ENCODE assay signal across 10 cellular contexts in genomic region chr2:240590681-240591111, GRCh38.
"Had no signal": no experiment of that assay in that cellular context is flagged by ENCODE, and none has a peak within 500 bp of the region (broad histone marks: within the 10 kb centered on the region; RNA-seq: fewer than 3 reads in every experiment).

No MANE protein-coding gene starts in this region.

- H3K4me3 ChIP-seq: colonic mucosa, esophagus squamous epithelium had no signal

- H3K27me3 Mint-ChIP-seq: activated naive CD8-positive, alpha-beta T cell treated with anti-CD3 and anti-CD28 coated beads for 36 hours; type B pancreatic cell had no signal

- H3K9me3 Mint-ChIP-seq: activated naive CD8-positive, alpha-beta T cell treated with anti-CD3 and anti-CD28 coated beads for 36 hours; type B pancreatic cell had no signal

- DNase-seq: activated CD4-positive, alpha-beta T cell treated with anti-CD3 and anti-CD28 coated beads for 4 hours; activated CD8-positive, alpha-beta T cell treated with anti-CD3 and anti-CD28 coated beads, Interleukin-2, amount 10 ng/mL, durations not matched to agents 7 days and 5 days; activated naive CD8-positive, alpha-beta T cell treated with anti-CD3 and anti-CD28 coated beads for 36 hours; colonic mucosa; esophagus squamous epithelium; mesendoderm; stimulated activated CD4-positive, alpha-beta T cell treated with anti-CD3 and anti-CD28 coated beads, Interleukin-2, amount 100 ng/mL, for 24 hours; stimulated activated naive CD4-positive, alpha-beta T cell treated with Interleukin-2 at 50 U/mL for 16 hours had no signal

- ATAC-seq: activated CD8-positive, alpha-beta T cell treated with anti-CD3 and anti-CD28 coated beads, Interleukin-2, amount 10 ng/mL, durations not matched to agents 7 days and 5 days had no signal

- H3K27ac Mint-ChIP-seq: activated naive CD8-positive, alpha-beta T cell treated with anti-CD3 and anti-CD28 coated beads for 36 hours; type B pancreatic cell had no signal

- H3K9me3 ChIP-seq: colonic mucosa, esophagus squamous epithelium had no signal

- H3K27me3 ChIP-seq: colonic mucosa, esophagus squamous epithelium had no signal

- H3K36me3 Mint-ChIP-seq: activated naive CD8-positive, alpha-beta T cell treated with anti-CD3 and anti-CD28 coated beads for 36 hours had no signal

- H3K4me3 Mint-ChIP-seq: activated CD8-positive, alpha-beta T cell treated with anti-CD3 and anti-CD28 coated beads, Interleukin-2, amount 10 ng/mL, durations not matched to agents 7 days and 5 days; activated naive CD8-positive, alpha-beta T cell treated with anti-CD3 and anti-CD28 coated beads for 36 hours; type B pancreatic cell had no signal

- H3K9ac ChIP-seq: parathyroid adenoma had no signal

- H2AFZ ChIP-seq: parathyroid adenoma had no signal

- H3K27ac ChIP-seq: colonic mucosa, esophagus squamous epithelium, parathyroid adenoma had no signal
